8 cellular contexts compared by ENCODE assay signal in the genomic region with DNA sequence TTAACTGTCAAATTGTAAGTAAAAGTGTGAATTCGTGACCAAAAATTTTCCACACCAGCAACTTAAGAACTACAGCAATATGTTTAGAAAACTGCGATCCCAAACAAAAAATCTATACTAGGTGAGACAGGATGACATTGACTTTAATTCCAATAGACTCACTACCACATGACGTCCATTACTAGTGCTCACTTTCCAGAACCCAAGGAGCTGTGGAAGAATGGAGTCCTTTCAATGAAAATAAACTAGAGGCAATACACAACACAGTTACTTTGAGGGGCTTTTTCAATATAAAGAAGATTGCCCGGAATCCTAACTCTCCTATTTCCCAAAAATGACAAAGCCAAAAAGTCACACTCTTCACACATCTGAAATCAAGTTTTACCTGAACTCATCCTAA. TPM values are rescaled to one million over a fixed set of nuclear protein-coding genes. Genes with fewer than 3 reads are reported as not detected.
A peak's percentile ranks its signal among the peaks of the same experiment; 100 is the strongest.
DNase-seq lines count a peak whose midpoint lies in the region; ATAC-seq and TF ChIP-seq lines count a peak whose summit lies in the region.

No MANE protein-coding gene starts in this region.

- H3K4me1 ChIP-seq in left ventricle myocardium inferior (peaks cover 31% of the 10 kb centered on the region), muscle layer of duodenum (ENCODE audit: control insufficient read depth in 1 of 2, insufficient read depth in 2 of 2, low read length in 2 of 2) (peaks cover 0 to 6% of the 10 kb centered on the region in 2 donors), aorta (ENCODE audit: control insufficient read depth in 1 of 2, insufficient read depth in 2 of 2, low read length in 2 of 2) (no peaks in the 10 kb centered on the region)

- TF ChIP-seq CTCF in left ventricle myocardium inferior (IDR thresholded peaks at IDR 0.05; ENCODE audit: borderline replicate concordance): no peak

- peak overlapping the region; percentile 92 for H3K27ac ChIP-seq in left ventricle myocardium inferior (replicated peaks)
- peak overlapping the region; percentile 20 for H3K27ac ChIP-seq in caudate nucleus (ENCODE audit: low read depth, low read length)
- H3K27ac ChIP-seq in muscle layer of duodenum (ENCODE audit: low read length): peak overlapping the region; percentile 88
- H3K27ac ChIP-seq in aorta (ENCODE audit: low read depth in 1 of 2, low read length in 2 of 2): no peak overlapping the region

- peaks cover 6% of the 10 kb centered on the region for H3K9me3 ChIP-seq in left ventricle myocardium inferior (replicated peaks)
- H3K9me3 ChIP-seq in muscle layer of duodenum (ENCODE audit: control insufficient read depth in 1 of 2, low read length in 2 of 2): no peaks in the 10 kb centered on the region
- no peaks in the 10 kb centered on the region for H3K9me3 ChIP-seq in aorta (ENCODE audit: control insufficient read depth, low read length)

- WGBS in aorta, 2 donors: 37 to 42% methylated on average over 4 of the region's 4 CpGs

- ATAC-seq in aorta (ENCODE audit: low FRiP score) (no peak), GM21619 (IDR thresholded peaks at IDR 0.05; ENCODE audit: unreplicated experiment) (no peak)

- H3K36me3 ChIP-seq in left ventricle myocardium inferior (peaks cover 9% of the 10 kb centered on the region), muscle layer of duodenum (ENCODE audit: control insufficient read depth in 1 of 2, insufficient read depth in 2 of 2, low read length in 2 of 2) (peaks cover 0 to 5% of the 10 kb centered on the region in 2 donors), aorta (ENCODE audit: control insufficient read depth in 1 of 2, insufficient read depth in 2 of 2, low read length in 1 of 2) (no peaks in the 10 kb centered on the region)

- H3K4me3 ChIP-seq in left ventricle myocardium inferior (peak overlapping the region; percentile 93), muscle layer of duodenum (ENCODE audit: low read depth in 1 of 2, low read length in 2 of 2) (peak overlapping the region; percentile 92 to 96), aorta (ENCODE audit: low read length in 2 of 2) (peak overlapping the region; percentile 46 to 94)

- H3K27me3 ChIP-seq in left ventricle myocardium inferior (ENCODE audit: low read depth) (no peaks in the 10 kb centered on the region), muscle layer of duodenum (ENCODE audit: low read depth, low read length) (no peaks in the 10 kb centered on the region), aorta (ENCODE audit: control insufficient read depth in 1 of 2, insufficient read depth in 2 of 2, low read length in 1 of 2) (no peaks in the 10 kb centered on the region)

- intact Hi-C loops in left ventricle myocardium inferior (cut with micrococcal nuclease) (no loop called here), cardiac septum (cut with DNase I) (loop anchor here (2.0 to 10.0 kb wide), 3 partner anchors 90 to 189 kb away; no protein-coding TSS in a partner anchor), aorta (cut with DNase I) (loop anchor here (5.0 to 10.0 kb wide), 4 partner anchors 36 to 186 kb away; no protein-coding TSS in a partner anchor)

- DNase-seq in left ventricle myocardium inferior (no peak), cardiac septum (ENCODE audit: low spot score) (no peak), caudate nucleus (lab: John Stamatoyannopoulos, UW) (no peak), aorta (no peak)
- no peak for DNase-seq in stimulated activated CD8-positive, alpha-beta memory T cell treated with anti-CD3 and anti-CD28 coated beads, Interleukin-4, amount 100 ng/mL, for 48 hours
- no peak for DNase-seq in stimulated activated naive CD4-positive, alpha-beta T cell (lab: John Stamatoyannopoulos, UW)

RNA-seq across cellular contexts. Expression of gene EPS8, which starts 1.4 kb away (rescaled TPM):
- total RNA-seq in left ventricle myocardium inferior (18.9 TPM), cardiac septum (21.2 TPM), aorta (100 to 1,000 TPM; 124 to 165 TPM)
- polyA plus RNA-seq in aorta: 100 to 1,000 TPM in 1 of 2 donors, 10 to 100 TPM in 1; 56.0 to 135 TPM

Comparison
In these comparisons a context has a peak if more than half of its experiments do, and no peak if none do; other contexts are left out.
1. H3K27ac ChIP-seq: peak in left ventricle myocardium inferior (single experiment), caudate nucleus (single experiment) and muscle layer of duodenum (single experiment); none in aorta (0 of 2).
2. Peak in every context shown above with its lines, with median percentiles within 50 percentile points of each other: H3K4me3 ChIP-seq.